1 cellular context compared by ENCODE assay signal in the genomic region with DNA sequence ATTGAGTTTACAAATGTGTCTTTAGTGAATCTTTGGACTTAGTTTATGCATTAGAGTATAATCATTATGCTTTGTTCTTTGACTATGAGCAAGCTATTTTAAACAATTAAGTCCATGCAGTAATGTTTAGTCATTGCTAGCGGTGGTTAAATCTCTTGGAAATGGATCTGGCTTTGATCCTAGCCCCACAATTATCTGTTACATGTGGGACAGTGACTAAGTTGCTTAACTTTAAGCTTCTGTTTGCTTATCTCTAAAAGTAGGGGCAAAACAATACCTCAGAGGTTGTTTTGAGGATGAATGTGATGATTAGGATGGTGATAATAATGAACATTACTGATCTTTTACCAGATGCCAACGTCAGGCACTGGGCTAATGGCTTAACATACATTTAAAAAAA.
TF ChIP-seq lines count a peak whose summit lies in the region.

No MANE protein-coding gene starts in this region.

TF ChIP-seq in SK-N-SH, 30 proteins besides CTCF, POLR2A, EP300 and RAD21 (continued from another document):
- TF ChIP-seq JUND (IDR thresholded peaks at IDR 0.05) = peak; percentile 25; the same call in 1 of the 2 replicates
- TF ChIP-seq NFIC (IDR thresholded peaks at IDR 0.05; ENCODE audit: borderline replicate concordance) = no peak
- no peak for TF ChIP-seq MXI1 (IDR thresholded peaks at IDR 0.05; ENCODE audit: low read depth, low read length)
- no peak for TF ChIP-seq RXRA (IDR thresholded peaks at IDR 0.05; ENCODE audit: borderline replicate concordance, low read depth)
- no peak for TF ChIP-seq RCOR1 (IDR thresholded peaks at IDR 0.05; ENCODE audit: low read length)
- no peak for TF ChIP-seq SIN3A (IDR thresholded peaks at IDR 0.05; ENCODE audit: borderline replicate concordance, low read depth, low read length)
- TF ChIP-seq FOXM1 (IDR thresholded peaks at IDR 0.05; ENCODE audit: low read depth) = no peak
- TF ChIP-seq, protein P1, sequence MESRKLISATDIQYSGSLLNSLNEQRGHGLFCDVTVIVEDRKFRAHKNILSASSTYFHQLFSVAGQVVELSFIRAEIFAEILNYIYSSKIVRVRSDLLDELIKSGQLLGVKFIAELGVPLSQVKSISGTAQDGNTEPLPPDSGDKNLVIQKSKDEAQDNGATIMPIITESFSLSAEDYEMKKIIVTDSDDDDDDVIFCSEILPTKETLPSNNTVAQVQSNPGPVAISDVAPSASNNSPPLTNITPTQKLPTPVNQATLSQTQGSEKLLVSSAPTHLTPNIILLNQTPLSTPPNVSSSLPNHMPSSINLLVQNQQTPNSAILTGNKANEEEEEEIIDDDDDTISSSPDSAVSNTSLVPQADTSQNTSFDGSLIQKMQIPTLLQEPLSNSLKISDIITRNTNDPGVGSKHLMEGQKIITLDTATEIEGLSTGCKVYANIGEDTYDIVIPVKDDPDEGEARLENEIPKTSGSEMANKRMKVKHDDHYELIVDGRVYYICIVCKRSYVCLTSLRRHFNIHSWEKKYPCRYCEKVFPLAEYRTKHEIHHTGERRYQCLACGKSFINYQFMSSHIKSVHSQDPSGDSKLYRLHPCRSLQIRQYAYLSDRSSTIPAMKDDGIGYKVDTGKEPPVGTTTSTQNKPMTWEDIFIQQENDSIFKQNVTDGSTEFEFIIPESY (IDR thresholded peaks at IDR 0.05; ENCODE audit: borderline replicate concordance, low read depth) = no peak
